In genomic region chr1:9596419-9597123, GRCh38 we compare ENCODE assay signal across 2 cellular contexts.
TF ChIP-seq lines count a peak whose summit lies in the region.

No MANE protein-coding gene starts in this region.

TF ChIP-seq in SK-N-SH, 30 proteins besides CTCF, POLR2A, EP300 and RAD21 (continued from another document):
- TF ChIP-seq FOXJ3 (CRISPR knock-in tag; IDR thresholded peaks at IDR 0.05) (no peak), TCF12 (IDR thresholded peaks at IDR 0.05) (no peak), SMC3 (IDR thresholded peaks at IDR 0.05; ENCODE audit: low read depth, low read length) (no peak), CHD2 (IDR thresholded peaks at IDR 0.05; ENCODE audit: low read length, partially characterized antibody) (no peak), REST (IDR thresholded peaks at IDR 0.05; ENCODE audit: low read depth, low read length) (no peak), GABPA (IDR thresholded peaks at IDR 0.05; ENCODE audit: low read depth) (no peak), JUND (IDR thresholded peaks at IDR 0.05) (no peak), GATA2 (CRISPR knock-in tag; IDR thresholded peaks at IDR 0.05) (no peak), MAX (IDR thresholded peaks at IDR 0.05; ENCODE audit: low read depth) (no peak), MEF2A (IDR thresholded peaks at IDR 0.05; ENCODE audit: borderline replicate concordance, low read depth) (no peak), ELF1 (IDR thresholded peaks at IDR 0.05) (no peak), FOXM1 (IDR thresholded peaks at IDR 0.05; ENCODE audit: low read depth) (no peak), YY1 (IDR thresholded peaks at IDR 0.05; ENCODE audit: low read depth) (no peak)

TF ChIP-seq in SK-N-SH treated with all-trans-retinoic acid at 6 μM for 48 hours, 23 proteins besides CTCF, POLR2A, EP300 and RAD21 (continued from another document):
- TF ChIP-seq TSHZ2 (CRISPR knock-in tag; IDR thresholded peaks at IDR 0.05) (no peak), ESRRG (CRISPR knock-in tag; IDR thresholded peaks at IDR 0.05) (no peak), ZNF8 (CRISPR knock-in tag; IDR thresholded peaks at IDR 0.05) (no peak), ZC3H10 (CRISPR knock-in tag; IDR thresholded peaks at IDR 0.05) (no peak), PATZ1 (CRISPR knock-in tag; IDR thresholded peaks at IDR 0.05; ENCODE audit: borderline replicate concordance) (no peak), RARB (CRISPR knock-in tag; IDR thresholded peaks at IDR 0.05) (no peak), POU6F1 (CRISPR knock-in tag; IDR thresholded peaks at IDR 0.05; ENCODE audit: borderline replicate concordance, low read depth) (no peak), CSDC2 (CRISPR knock-in tag; IDR thresholded peaks at IDR 0.05) (no peak), OSR1 (CRISPR knock-in tag; IDR thresholded peaks at IDR 0.05) (no peak), ZFP30 (CRISPR knock-in tag; IDR thresholded peaks at IDR 0.05) (no peak), ZNF70 (CRISPR knock-in tag; IDR thresholded peaks at IDR 0.05) (no peak), SNAI2 (CRISPR knock-in tag; IDR thresholded peaks at IDR 0.05) (no peak), BACH2 (CRISPR knock-in tag; IDR thresholded peaks at IDR 0.05; ENCODE audit: borderline replicate concordance) (no peak), CREB5 (CRISPR knock-in tag; IDR thresholded peaks at IDR 0.05; ENCODE audit: low read depth) (no peak), ZFP3 (CRISPR knock-in tag; IDR thresholded peaks at IDR 0.05) (no peak), GLIS3 (CRISPR knock-in tag; IDR thresholded peaks at IDR 0.05) (no peak)
